23 cellular contexts compared by ENCODE assay signal in the genomic region with DNA sequence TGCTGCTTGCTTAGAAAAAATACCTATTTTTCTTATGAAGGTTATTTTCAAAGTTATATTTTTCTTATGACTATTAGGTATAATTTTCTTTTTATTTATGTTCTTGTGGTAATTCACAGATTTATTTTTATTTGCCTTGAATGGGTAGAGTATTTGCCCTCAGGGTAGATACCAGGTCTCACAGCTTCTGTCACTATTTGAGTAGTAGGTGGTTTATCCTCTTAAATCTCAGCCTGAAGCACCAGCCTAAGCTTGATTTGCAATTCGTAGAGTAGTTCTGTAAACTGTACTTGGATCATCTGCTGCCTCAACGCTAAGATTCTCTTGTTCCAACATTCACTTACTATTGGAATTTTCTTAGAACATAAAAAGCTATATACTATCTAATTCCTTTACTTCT.
"Had no signal": no experiment of that assay in that cellular context is flagged by ENCODE, and none has a peak within 500 bp of the region (broad histone marks: within the 10 kb centered on the region; RNA-seq: fewer than 3 reads in every experiment).

No MANE protein-coding gene starts in this region.

- H3K36me3 ChIP-seq: adrenal gland had no signal

- H3K4me3 Mint-ChIP-seq: activated CD4-positive, alpha-beta memory T cell treated with anti-CD3 and anti-CD28 coated beads, Interleukin-2, amount 10 ng/mL, durations not matched to agents 7 days and 5 days; activated CD4-positive, alpha-beta T cell treated with anti-CD3 and anti-CD28 coated beads for 36 hours; activated naive CD4-positive, alpha-beta T cell treated with anti-CD3 and anti-CD28 coated beads, Interleukin-2, amount 10 ng/mL, durations not matched to agents 7 days and 5 days; activated naive CD8-positive, alpha-beta T cell treated with anti-CD3 and anti-CD28 coated beads for 36 hours; activated T-helper 17 cell treated with anti-CD3 and anti-CD28 coated beads, Interleukin-2, amount 50 U/mL, for 72 hours; T-cell had no signal

- H3K27me3 Mint-ChIP-seq: activated CD4-positive, alpha-beta memory T cell treated with anti-CD3 and anti-CD28 coated beads, Interleukin-2, amount 10 ng/mL, durations not matched to agents 7 days and 5 days; activated CD4-positive, alpha-beta T cell treated with anti-CD3 and anti-CD28 coated beads for 36 hours; activated naive CD4-positive, alpha-beta T cell treated with anti-CD3 and anti-CD28 coated beads, Interleukin-2, amount 10 ng/mL, durations not matched to agents 7 days and 5 days; activated naive CD8-positive, alpha-beta T cell treated with anti-CD3 and anti-CD28 coated beads for 36 hours; activated T-helper 17 cell treated with anti-CD3 and anti-CD28 coated beads, Interleukin-2, amount 50 U/mL, for 72 hours; T-cell had no signal

- H3K27ac Mint-ChIP-seq: activated CD4-positive, alpha-beta memory T cell treated with anti-CD3 and anti-CD28 coated beads, Interleukin-2, amount 10 ng/mL, durations not matched to agents 7 days and 5 days; activated CD4-positive, alpha-beta T cell treated with anti-CD3 and anti-CD28 coated beads for 36 hours; activated naive CD4-positive, alpha-beta T cell treated with anti-CD3 and anti-CD28 coated beads, Interleukin-2, amount 10 ng/mL, durations not matched to agents 7 days and 5 days; activated naive CD8-positive, alpha-beta T cell treated with anti-CD3 and anti-CD28 coated beads for 36 hours; activated T-helper 17 cell treated with anti-CD3 and anti-CD28 coated beads, Interleukin-2, amount 50 U/mL, for 72 hours; T-cell had no signal

- H3K4me1 ChIP-seq: adrenal gland had no signal

- H3K27ac ChIP-seq: adrenal gland, VCaP had no signal

- H3K27me3 ChIP-seq: adrenal gland had no signal

- H3K9me3 Mint-ChIP-seq: activated naive CD8-positive, alpha-beta T cell treated with anti-CD3 and anti-CD28 coated beads for 36 hours had no signal

- H3K4me3 ChIP-seq: adrenal gland had no signal

- H3K4me1 Mint-ChIP-seq: activated CD4-positive, alpha-beta memory T cell treated with anti-CD3 and anti-CD28 coated beads, Interleukin-2, amount 10 ng/mL, durations not matched to agents 7 days and 5 days; activated CD4-positive, alpha-beta T cell treated with anti-CD3 and anti-CD28 coated beads for 36 hours; activated naive CD4-positive, alpha-beta T cell treated with anti-CD3 and anti-CD28 coated beads, Interleukin-2, amount 10 ng/mL, durations not matched to agents 7 days and 5 days; activated naive CD8-positive, alpha-beta T cell treated with anti-CD3 and anti-CD28 coated beads for 36 hours; activated T-helper 17 cell treated with anti-CD3 and anti-CD28 coated beads, Interleukin-2, amount 50 U/mL, for 72 hours; T-cell had no signal

- H3K9me3 ChIP-seq: adrenal gland had no signal

- ATAC-seq: activated CD4-positive, alpha-beta T cell treated with anti-CD3 and anti-CD28 coated beads for 36 hours; activated T-helper 17 cell treated with anti-CD3 and anti-CD28 coated beads, Interleukin-2, amount 50 U/mL, for 72 hours; T-cell had no signal

- H3K36me3 Mint-ChIP-seq: activated naive CD4-positive, alpha-beta T cell treated with anti-CD3 and anti-CD28 coated beads, Interleukin-2, amount 10 ng/mL, durations not matched to agents 7 days and 5 days; activated naive CD8-positive, alpha-beta T cell treated with anti-CD3 and anti-CD28 coated beads for 36 hours; T-cell had no signal

- DNase-seq: activated CD4-positive, alpha-beta memory T cell treated with anti-CD3 and anti-CD28 coated beads, Interleukin-2, amount 10 ng/mL, durations not matched to agents 7 days and 5 days; activated CD4-positive, alpha-beta T cell treated with anti-CD3 and anti-CD28 coated beads for 36 hours; activated CD4-positive, alpha-beta T cell treated with anti-CD3 and anti-CD28 coated beads, Interleukin-2, amount 50 U/mL, for 1 hour; activated gamma-delta T cell; activated naive CD4-positive, alpha-beta T cell treated with anti-CD3 and anti-CD28 coated beads, Interleukin-2, amount 10 ng/mL, durations not matched to agents 7 days and 5 days; activated naive CD8-positive, alpha-beta T cell treated with anti-CD3 and anti-CD28 coated beads for 36 hours; activated T-cell treated with anti-CD3 and anti-CD28 coated beads for 4 hours; activated T-cell treated with anti-CD3 and anti-CD28 coated beads, Interleukin-2, amount 50 U/mL, for 48 hours; adrenal gland; anterior cingulate cortex; cerebellar nuclear complex; NCI-H1105 treated with DMSO at 0.1 percent for 48 hours; NCI-H1436 treated with DMSO at 0.1 percent for 48 hours; NCI-H187 treated with DMSO at 0.1 percent for 48 hours; NCI-H2081 treated with DMSO at 0.1 percent for 48 hours; NCI-H2227 treated with DMSO at 0.1 percent for 48 hours; NCI-H526; SIG-M5; T-cell; T-helper 2 cell; T1000 had no signal
